In the genomic region with DNA sequence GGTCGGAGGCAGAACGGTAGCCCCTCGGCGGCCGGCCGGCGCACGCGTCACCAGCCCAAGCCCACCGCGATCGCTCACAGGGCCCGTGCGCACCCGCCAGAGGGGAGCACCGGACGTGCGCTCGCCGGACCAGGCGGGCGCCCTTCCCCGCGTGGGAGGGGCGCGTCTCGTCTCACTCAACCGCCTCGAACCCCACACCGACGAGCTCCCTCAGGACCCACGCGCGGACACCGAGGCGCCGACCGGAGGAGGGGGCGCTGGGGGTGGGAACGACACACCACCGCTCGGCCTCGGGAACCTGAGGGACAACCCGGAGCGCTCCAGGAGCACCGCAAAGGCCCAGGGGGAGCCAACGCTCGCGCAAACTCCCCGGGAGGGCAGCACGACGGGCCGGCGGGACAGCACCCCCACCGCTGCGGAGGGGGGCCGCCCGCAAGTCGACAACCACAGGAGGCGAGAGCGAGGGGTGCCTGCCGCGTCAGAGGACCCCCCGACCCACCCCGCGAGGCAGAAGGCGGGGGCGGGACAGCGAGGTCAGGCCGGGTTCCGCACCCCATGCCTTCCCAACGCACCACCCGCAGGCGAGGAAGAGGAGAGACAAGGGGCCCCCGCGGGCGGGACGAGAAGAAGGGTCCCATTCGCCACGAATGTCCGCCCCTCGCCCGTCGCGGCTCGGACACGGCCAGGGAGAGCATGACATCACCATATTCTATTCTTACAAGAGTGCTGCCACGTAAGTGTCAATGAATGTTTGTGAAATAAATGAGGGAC, we compare ENCODE assay signal across 7 cellular contexts.
DNase-seq lines count a peak whose midpoint lies in the region.

No MANE protein-coding gene starts in this region.

- peak in 3 of 4 experiments; percentile 5 to 17 (median 16) for DNase-seq in activated naive CD4-positive, alpha-beta T cell (lab: John Stamatoyannopoulos, UW)
- DNase-seq in NCI-H2081 (lab: John Stamatoyannopoulos, UW) = no peak
- DNase-seq in SJCRH30 = no peak
- no peak for DNase-seq in mesenteric fat pad (ENCODE audit: low spot score)

- peaks cover 4% of the 10 kb centered on the region for H3K36me3 Mint-ChIP-seq in stimulated activated naive CD8-positive, alpha-beta T cell treated with anti-CD3 and anti-CD28 coated beads, Interleukin-15, Interleukin-2, amounts not matched to agents 100 ng/mL and 50 ng/mL, for 24 hours (ENCODE audit: low read depth)

- WGBS in HUES64 = 4% methylated on average over 79 of the region's 88 CpGs

- no peaks in the 10 kb centered on the region for H3K9me3 Mint-ChIP-seq in stimulated activated naive CD8-positive, alpha-beta T cell treated with anti-CD3 and anti-CD28 coated beads, Interleukin-15, Interleukin-2, amounts not matched to agents 100 ng/mL and 50 ng/mL, for 24 hours

- H3K27me3 Mint-ChIP-seq in stimulated activated naive CD8-positive, alpha-beta T cell treated with anti-CD3 and anti-CD28 coated beads, Interleukin-15, Interleukin-2, amounts not matched to agents 100 ng/mL and 50 ng/mL, for 24 hours = peaks cover 22% of the 10 kb centered on the region

- H3K4me3 ChIP-seq in HUES64 (ENCODE audit: low read length) (peak overlapping the region; percentile 51), iPS-18c (ENCODE audit: insufficient read depth, low read depth, low read length) (peak overlapping the region; percentile 43), SJCRH30 (no peak overlapping the region)

- H3K4me1 ChIP-seq in HUES64 (ENCODE audit: insufficient read depth, low read length) (no peaks in the 10 kb centered on the region), SJCRH30 (no peaks in the 10 kb centered on the region)

- H3K27ac ChIP-seq in HUES64 (ENCODE audit: low read depth, low read length) (no peak overlapping the region), SJCRH30 (no peak overlapping the region)

- H3K27ac Mint-ChIP-seq in stimulated activated naive CD8-positive, alpha-beta T cell treated with anti-CD3 and anti-CD28 coated beads, Interleukin-15, Interleukin-2, amounts not matched to agents 100 ng/mL and 50 ng/mL, for 24 hours = peak overlapping the region; percentile 1

- H3K9ac ChIP-seq in HUES64 (ENCODE audit: low read depth, low read length) = no peak overlapping the region

- H3K9me3 ChIP-seq in HUES64 (ENCODE audit: insufficient read depth, low read depth, low read length) = no peaks in the 10 kb centered on the region
- no peaks in the 10 kb centered on the region for H3K9me3 ChIP-seq in iPS-18c (ENCODE audit: control insufficient read depth, insufficient read depth, low read length)
- H3K9me3 ChIP-seq in SJCRH30 (replicated peaks) = no peaks in the 10 kb centered on the region

- H3K4me3 Mint-ChIP-seq in stimulated activated naive CD8-positive, alpha-beta T cell treated with anti-CD3 and anti-CD28 coated beads, Interleukin-15, Interleukin-2, amounts not matched to agents 100 ng/mL and 50 ng/mL, for 24 hours = peak overlapping the region; percentile 63

- H3K36me3 ChIP-seq in HUES64 (ENCODE audit: insufficient read depth, low read length) = no peaks in the 10 kb centered on the region
- no peaks in the 10 kb centered on the region for H3K36me3 ChIP-seq in SJCRH30

- H3K4me1 Mint-ChIP-seq in stimulated activated naive CD8-positive, alpha-beta T cell treated with anti-CD3 and anti-CD28 coated beads, Interleukin-15, Interleukin-2, amounts not matched to agents 100 ng/mL and 50 ng/mL, for 24 hours (ENCODE audit: low read depth) = peaks cover 13% of the 10 kb centered on the region

- peaks cover 70% of the 10 kb centered on the region for H3K27me3 ChIP-seq in HUES64 (ENCODE audit: insufficient read depth, low read length)
- no peaks in the 10 kb centered on the region for H3K27me3 ChIP-seq in SJCRH30

Comparison
In these comparisons a context has a peak if more than half of its experiments do, and no peak if none do; other contexts are left out.
1. DNase-seq: peak in activated naive CD4-positive, alpha-beta T cell (3 of 4); none in NCI-H2081 (0 of 2), SJCRH30 (0 of 2) and mesenteric fat pad (single experiment).